ENCODE assay signal across 9 cellular contexts in genomic region chr21:39676054-39676771, GRCh38.
DNase-seq lines count a peak whose midpoint lies in the region; ATAC-seq, FAIRE-seq and TF ChIP-seq lines count a peak whose summit lies in the region.
"Had no signal": no experiment of that assay in that cellular context is flagged by ENCODE, and none has a peak within 500 bp of the region (broad histone marks: within the 10 kb centered on the region; RNA-seq: fewer than 3 reads in every experiment).

No MANE protein-coding gene starts in this region.

- no peak for FAIRE-seq in H54 (lab: Jason Lieb, UNC)

- H3K79me2 ChIP-seq in hepatocyte, result no peaks in the 10 kb centered on the region

- peaks cover 24% of the 10 kb centered on the region for H3K4me1 ChIP-seq in hepatocyte (ENCODE audit: insufficient read depth)
- H3K4me1 ChIP-seq in thyroid gland, result peaks cover 12 to 22% of the 10 kb centered on the region in 2 donors
- H3K4me1 ChIP-seq: uterus had no signal

- H2AFZ ChIP-seq in hepatocyte, result no peak overlapping the region

- no peak overlapping the region for H3K4me3 ChIP-seq in hepatocyte
- H3K4me3 ChIP-seq in thyroid gland (replicated peaks in 1 of 3), result no peak overlapping the region
- H3K4me3 ChIP-seq: uterus had no signal

- H3K27ac ChIP-seq in hepatocyte (peak overlapping the region; percentile 73), thyroid gland (peak overlapping the region; percentile 11 to 75 (median 69))

- no peaks in the 10 kb centered on the region for H3K9me2 ChIP-seq in hepatocyte (replicated peaks; ENCODE audit: insufficient read depth)

- DNase-seq in LHCN-M2 (ENCODE audit: low read depth) (peak; percentile 75), SHP77 treated with DMSO at 0.1 percent for 48 hours (lab: John Stamatoyannopoulos, UW) (peak; percentile 95), hepatocyte (ENCODE audit: low spot score) (peak; percentile 73), thyroid gland (peak; percentile 56 to 74), H54 (ENCODE audit: insufficient read length, low spot score) (no peak), 8988T (no peak)
- DNase-seq in activated naive CD4-positive, alpha-beta T cell (lab: John Stamatoyannopoulos, UW), result no peak

- no peaks in the 10 kb centered on the region for H4K20me1 ChIP-seq in hepatocyte (ENCODE audit: insufficient read depth, poor library complexity, severe bottlenecking)

- H3K36me3 ChIP-seq in hepatocyte (replicated peaks; ENCODE audit: insufficient read depth, low read depth), result no peaks in the 10 kb centered on the region
- no peaks in the 10 kb centered on the region for H3K36me3 ChIP-seq in thyroid gland
- H3K36me3 ChIP-seq: uterus had no signal

- peak overlapping the region; percentile 32 for H3K4me2 ChIP-seq in hepatocyte

- 40% methylated on average over 17 of the region's 17 CpGs for WGBS in hepatocyte (ENCODE audit: low lambda C conversion rate, missing lambda C conversion rate)
- 34 to 45% methylated on average over 17 of the region's 17 CpGs for WGBS in thyroid gland, 2 donors

- no peak for ATAC-seq in HG02870 (IDR thresholded peaks at IDR 0.05; ENCODE audit: unreplicated experiment)

- TF ChIP-seq CTCF in hepatocyte (IDR thresholded peaks at IDR 0.05; ENCODE audit: poor library complexity) (peak; percentile 13), thyroid gland (IDR thresholded peaks at IDR 0.05) (peak in 2 of 6 experiments; percentile 0 to 23)

- H3K27me3 ChIP-seq in hepatocyte, result no peaks in the 10 kb centered on the region
- H3K27me3 ChIP-seq in thyroid gland, result no peaks in the 10 kb centered on the region
- H3K27me3 ChIP-seq: uterus had no signal

- H3K9me3 ChIP-seq in hepatocyte (ENCODE audit: low read depth), result no peaks in the 10 kb centered on the region
- no peaks in the 10 kb centered on the region for H3K9me3 ChIP-seq in thyroid gland
- H3K9me3 ChIP-seq: uterus had no signal

- TF ChIP-seq POLR2A in thyroid gland (IDR thresholded peaks at IDR 0.05) (no peak), H54 (IDR thresholded peaks at IDR 0.05; ENCODE audit: low read depth, low read length) (no peak)

- intact Hi-C loops in thyroid gland (cut with DNase I), result no loop called here

Comparison
In these comparisons a context has a peak if more than half of its experiments do, and no peak if none do; other contexts are left out.
1. DNase-seq: peak in LHCN-M2 (single experiment), SHP77 treated with DMSO at 0.1 percent for 48 hours (single experiment), hepatocyte (single experiment) and thyroid gland (2 of 2); none in H54 (single experiment), activated naive CD4-positive, alpha-beta T cell (0 of 4) and 8988T (single experiment).